ENCODE assay signal across 8 cellular contexts in the genomic region with DNA sequence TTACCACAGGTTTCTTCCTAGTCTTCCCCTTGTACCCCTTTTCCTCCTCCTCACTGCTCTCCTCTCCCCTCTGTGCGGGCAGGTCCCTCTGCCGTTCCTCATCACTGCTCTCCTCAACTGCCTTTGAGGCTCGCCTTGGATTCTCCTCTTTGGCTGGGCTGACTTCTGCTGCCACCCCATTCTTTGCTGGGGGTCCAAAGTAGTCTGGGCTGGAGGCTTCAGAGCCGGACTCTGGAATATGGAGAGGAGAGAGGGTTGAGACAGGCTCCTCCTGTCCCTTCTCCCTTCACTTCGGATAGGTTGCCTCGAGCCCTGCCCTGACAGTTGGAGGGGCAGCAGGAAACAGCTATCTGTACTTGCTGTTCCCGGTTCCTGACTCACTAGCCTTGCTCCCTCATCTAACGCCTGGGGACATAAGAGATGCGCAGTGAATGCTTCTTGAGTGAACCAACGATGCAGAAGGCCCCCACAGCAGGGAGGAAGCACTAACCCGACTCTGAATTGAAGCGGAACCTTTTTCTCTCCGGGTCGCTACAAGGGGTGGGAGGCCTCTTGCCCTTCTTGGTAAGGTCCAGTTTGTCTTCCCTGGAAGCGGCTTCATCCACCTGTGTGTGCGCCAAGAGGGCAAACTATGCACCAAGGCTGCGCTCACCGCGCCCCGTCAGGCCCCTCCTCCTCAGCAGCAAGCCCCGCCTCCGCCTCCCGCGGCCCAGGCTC. TPM values are rescaled to one million over a fixed set of nuclear protein-coding genes. Genes with fewer than 3 reads are reported as not detected.
DNase-seq lines count a peak whose midpoint lies in the region; ATAC-seq, FAIRE-seq and TF ChIP-seq lines count a peak whose summit lies in the region.

No MANE protein-coding gene starts in this region.

- peak overlapping the region; percentile 71 for H3K4me2 ChIP-seq in parathyroid adenoma (ENCODE audit: low read length)

- peak overlapping the region; percentile 99 for H3K27ac ChIP-seq in C4-2B
- peak overlapping the region; percentile 95; the same call in 1 of the 2 replicates for H3K27ac ChIP-seq in HUES6 (ENCODE audit: low read depth, low read length)
- H3K27ac ChIP-seq in parathyroid adenoma = peak overlapping the region; percentile 98

- FAIRE-seq in frontal cortex (lab: Jason Lieb, UNC) = no peak
- no peak for FAIRE-seq in urothelium cell line (lab: Jason Lieb, UNC)

- H3K36me3 ChIP-seq in HUES6 (ENCODE audit: control insufficient read depth, insufficient read depth, low read length) (peaks cover 49% of the 10 kb centered on the region), parathyroid adenoma (ENCODE audit: control insufficient read depth, insufficient read depth, low read length) (no peaks in the 10 kb centered on the region)

- no peaks in the 10 kb centered on the region for H3K27me3 Mint-ChIP-seq in activated T-cell treated with anti-CD3 and anti-CD28 coated beads, Interleukin-2, amount 50 U/mL, for 4 hours (ENCODE audit: low read depth)

- ATAC-seq in GM19455 (IDR thresholded peaks at IDR 0.05; ENCODE audit: unreplicated experiment) = peak; percentile 42
- ATAC-seq in activated T-cell treated with anti-CD3 and anti-CD28 coated beads, Interleukin-2, amount 50 U/mL, for 4 hours = peak; percentile 47 to 59

- TF ChIP-seq CTCF in C4-2B (conservative IDR thresholded peaks at IDR 0.05) = no peak
- TF ChIP-seq CTCF in parathyroid adenoma (IDR thresholded peaks at IDR 0.05) = no peak

- in situ Hi-C loops in G401 (cut with HindIII; ENCODE audit: low sequenced_read_pairs) = no loop called here

- H3K36me3 Mint-ChIP-seq in activated T-cell treated with anti-CD3 and anti-CD28 coated beads, Interleukin-2, amount 50 U/mL, for 4 hours (ENCODE audit: insufficient read depth) = peaks cover 23% of the 10 kb centered on the region

- peak; percentile 66 for DNase-seq in activated T-cell treated with anti-CD3 and anti-CD28 coated beads, Interleukin-2, amount 50 U/mL, for 4 hours
- DNase-seq in frontal cortex (ENCODE audit: low spot score in 2 of 2) (peak; percentile 70 to 75), urothelium cell line (ENCODE audit: low spot score) (peak; percentile 64), G401 (ENCODE audit: low spot score) (no peak)

- H3K79me2 ChIP-seq in parathyroid adenoma = peaks cover 5% of the 10 kb centered on the region

- H2AFZ ChIP-seq in parathyroid adenoma = peak overlapping the region; percentile 99

- H3K4me3 Mint-ChIP-seq in activated T-cell treated with anti-CD3 and anti-CD28 coated beads, Interleukin-2, amount 50 U/mL, for 4 hours = peak overlapping the region; percentile 98

- H3K4me1 ChIP-seq in HUES6 (ENCODE audit: control insufficient read depth, insufficient read depth, low read length) (no peaks in the 10 kb centered on the region), parathyroid adenoma (peaks cover 10% of the 10 kb centered on the region)

- H3K27me3 ChIP-seq in HUES6 (ENCODE audit: control insufficient read depth, insufficient read depth, low read length) (no peaks in the 10 kb centered on the region), parathyroid adenoma (ENCODE audit: control insufficient read depth, insufficient read depth, low read length) (no peaks in the 10 kb centered on the region)

- H3K4me1 Mint-ChIP-seq in activated T-cell treated with anti-CD3 and anti-CD28 coated beads, Interleukin-2, amount 50 U/mL, for 4 hours (ENCODE audit: low read depth) = peaks cover 36% of the 10 kb centered on the region

- no peaks in the 10 kb centered on the region for H3K9me3 Mint-ChIP-seq in activated T-cell treated with anti-CD3 and anti-CD28 coated beads, Interleukin-2, amount 50 U/mL, for 4 hours

- H3K9me3 ChIP-seq in HUES6 (ENCODE audit: control insufficient read depth, insufficient read depth, low read depth, low read length) (no peaks in the 10 kb centered on the region), parathyroid adenoma (ENCODE audit: control insufficient read depth, low read length) (no peaks in the 10 kb centered on the region)

- H3K9ac ChIP-seq in HUES6 (ENCODE audit: low read length) = peak overlapping the region; percentile 97
- H3K9ac ChIP-seq in parathyroid adenoma = peak overlapping the region; percentile 88

- H3K4me3 ChIP-seq in HUES6 (ENCODE audit: low read depth, low read length) (peak overlapping the region; percentile 87), parathyroid adenoma (ENCODE audit: low read depth, low read length) (peak overlapping the region; percentile 90)

RNA-seq across cellular contexts. Expression of a gene that starts 0.6 kb away (rescaled TPM):
- 10 to 100 TPM; 43.4 to 52.5 (median 50.7) TPM for total RNA-seq in activated T-cell treated with anti-CD3 and anti-CD28 coated beads, Interleukin-2, amount 50 U/mL, for 4 hours
- 12.6 TPM for total RNA-seq in frontal cortex
- total RNA-seq in G401 (2014; rRNA removed; shearing (Covaris generic)) = 15.0 and 16.7 TPM in 2 replicates

RNA-seq across cellular contexts. Expression of a gene that starts 1.3 kb away (rescaled TPM):
- total RNA-seq in activated T-cell treated with anti-CD3 and anti-CD28 coated beads, Interleukin-2, amount 50 U/mL, for 4 hours = 100 to 1,000 TPM; 103 to 113 (median 112) TPM
- 22.0 TPM for total RNA-seq in frontal cortex
- 72.4 and 97.0 TPM in 2 replicates for total RNA-seq in G401 (2014; rRNA removed; shearing (Covaris generic))

RNA-seq across cellular contexts. Expression of a gene that starts 16.1 kb away (rescaled TPM):
- 1 to 10 TPM in 2 of 3 donors, under 1 TPM in 1; 0.49 to 2.5 (median 1.1) TPM for total RNA-seq in activated T-cell treated with anti-CD3 and anti-CD28 coated beads, Interleukin-2, amount 50 U/mL, for 4 hours
- 11.8 TPM for total RNA-seq in frontal cortex
- not detected in 2 replicates for total RNA-seq in G401 (2014; rRNA removed; shearing (Covaris generic))

RNA-seq across cellular contexts. Expression of a gene that starts 21.1 kb away (rescaled TPM):
- total RNA-seq in activated T-cell treated with anti-CD3 and anti-CD28 coated beads, Interleukin-2, amount 50 U/mL, for 4 hours = 10 to 100 TPM; 34.9 to 37.9 (median 37.8) TPM
- 58.3 TPM for total RNA-seq in frontal cortex
- 59.3 and 61.8 TPM in 2 replicates for total RNA-seq in G401 (2014; rRNA removed; shearing (Covaris generic))

RNA-seq across cellular contexts. Expression of a gene that starts 28.2 kb away (rescaled TPM):
- not detected for total RNA-seq in activated T-cell treated with anti-CD3 and anti-CD28 coated beads, Interleukin-2, amount 50 U/mL, for 4 hours
- total RNA-seq in frontal cortex = not detected
- total RNA-seq in G401 (2014; rRNA removed; shearing (Covaris generic)) = not detected in 2 replicates
